ENCODE assay signal across 3 cellular contexts in genomic region chr16:797686-798085, GRCh38. TPM values are rescaled to one million over a fixed set of nuclear protein-coding genes. Genes with fewer than 3 reads are reported as not detected.
"Had no signal": no experiment of that assay in that cellular context is flagged by ENCODE, and none has a peak within 500 bp of the region (broad histone marks: within the 10 kb centered on the region; RNA-seq: fewer than 3 reads in every experiment).

No MANE protein-coding gene starts in this region.

- DNase-seq: GDM1, GF-D8 had no signal

- H3K4me3 ChIP-seq: GM12878 had no signal

RNA-seq across cellular contexts. Expression of gene GNG13, which starts 2.8 kb away (rescaled TPM):
- total RNA-seq: GM12878 had no signal

RNA-seq across cellular contexts. Expression of gene MSLN, which starts 37.2 kb away (rescaled TPM):
- total RNA-seq: GM12878 had no signal
